38 cellular contexts compared by ENCODE assay signal in genomic region chr1:42567038-42567437, GRCh38.
"Had no signal": no experiment of that assay in that cellular context is flagged by ENCODE, and none has a peak within 500 bp of the region (broad histone marks: within the 10 kb centered on the region; RNA-seq: fewer than 3 reads in every experiment).

No MANE protein-coding gene starts in this region.

- H3K27ac Mint-ChIP-seq: activated naive CD4-positive, alpha-beta T cell treated with anti-CD3 and anti-CD28 coated beads for 36 hours; activated naive CD4-positive, alpha-beta T cell treated with anti-CD3 and anti-CD28 coated beads, Interleukin-2, amount 10 ng/mL, durations not matched to agents 7 days and 5 days; activated naive CD4-positive, alpha-beta T cell treated with anti-CD3 and anti-CD28 coated beads, Interleukin-2, amount 50 U/mL, for 24 hours; activated naive CD4-positive, alpha-beta T cell treated with anti-CD3 and anti-CD28 coated beads, Interleukin-2, amount 50 U/mL, for 72 hours; activated naive CD8-positive, alpha-beta T cell; activated naive CD8-positive, alpha-beta T cell treated with anti-CD3 and anti-CD28 coated beads for 36 hours; activated naive CD8-positive, alpha-beta T cell treated with anti-CD3 and anti-CD28 coated beads, Interleukin-2, amount 10 ng/mL, durations not matched to agents 7 days and 5 days; activated naive CD8-positive, alpha-beta T cell treated with anti-CD3 and anti-CD28 coated beads, Interleukin-2, amount 50 U/mL, for 24 hours; activated T-cell treated with anti-CD3 and anti-CD28 coated beads, Interleukin-2, amount 50 U/mL, for 72 hours; activated T-helper 1 cell treated with anti-CD3 and anti-CD28 coated beads, Interleukin-12 subunit alpha, Interleukin-12 subunit beta, Interleukin-2, Interleukin-4 antibody, amounts not matched to agents 30 ng/mL and 10 ng/mL and 1 ng/mL, durations not matched to agents 14 hours and 24 hours and 36 hours; activated T-helper 17 cell treated with anti-CD3 and anti-CD28 coated beads, Interleukin-2, amount 50 U/mL, for 72 hours; activated T-helper 2 cell treated with anti-CD3 and anti-CD28 coated beads, Interferon-gamma antibody, Interleukin-2, Interleukin-4, amounts not matched to agents 10 μg/mL and 5 μg/mL and 100 μg/mL, durations not matched to agents 14 hours and 24 hours and 36 hours; brain had no signal

- H3K4me1 ChIP-seq: adrenal gland, ascending aorta, body of pancreas, breast epithelium had no signal

- H3K36me3 ChIP-seq: adrenal gland, ascending aorta, brain microvascular endothelial cell, breast epithelium, cardiac muscle cell had no signal

- ATAC-seq: activated naive CD4-positive, alpha-beta T cell treated with anti-CD3 and anti-CD28 coated beads, Interleukin-2, amount 50 U/mL, for 72 hours; activated naive CD8-positive, alpha-beta T cell treated with anti-CD3 and anti-CD28 coated beads, Interleukin-2, amount 50 U/mL, for 24 hours; activated T-cell treated with anti-CD3 and anti-CD28 coated beads, Interleukin-2, amount 50 U/mL, for 4 hours; activated T-cell treated with anti-CD3 and anti-CD28 coated beads, Interleukin-2, amount 50 U/mL, for 72 hours; activated T-helper 17 cell treated with anti-CD3 and anti-CD28 coated beads, Interleukin-2, amount 50 U/mL, for 72 hours; body of pancreas had no signal

- FAIRE-seq: astrocyte, bronchial epithelial cell had no signal

- H3K27me3 ChIP-seq: adrenal gland, ascending aorta, body of pancreas, brain microvascular endothelial cell, breast epithelium, cardiac muscle cell had no signal

- H3K9me3 Mint-ChIP-seq: activated naive CD4-positive, alpha-beta T cell treated with anti-CD3 and anti-CD28 coated beads for 36 hours; activated naive CD4-positive, alpha-beta T cell treated with anti-CD3 and anti-CD28 coated beads, Interleukin-2, amount 10 ng/mL, durations not matched to agents 7 days and 5 days; activated naive CD4-positive, alpha-beta T cell treated with anti-CD3 and anti-CD28 coated beads, Interleukin-2, amount 50 U/mL, for 24 hours; activated naive CD4-positive, alpha-beta T cell treated with anti-CD3 and anti-CD28 coated beads, Interleukin-2, amount 50 U/mL, for 72 hours; activated naive CD8-positive, alpha-beta T cell treated with anti-CD3 and anti-CD28 coated beads for 36 hours; activated naive CD8-positive, alpha-beta T cell treated with anti-CD3 and anti-CD28 coated beads, Interleukin-2, amount 10 ng/mL, durations not matched to agents 7 days and 5 days; activated naive CD8-positive, alpha-beta T cell treated with anti-CD3 and anti-CD28 coated beads, Interleukin-2, amount 50 U/mL, for 24 hours; activated T-cell treated with anti-CD3 and anti-CD28 coated beads, Interleukin-2, amount 50 U/mL, for 4 hours; activated T-cell treated with anti-CD3 and anti-CD28 coated beads, Interleukin-2, amount 50 U/mL, for 72 hours; activated T-helper 1 cell treated with anti-CD3 and anti-CD28 coated beads, Interleukin-12 subunit alpha, Interleukin-12 subunit beta, Interleukin-2, Interleukin-4 antibody, amounts not matched to agents 30 ng/mL and 10 ng/mL and 1 ng/mL, durations not matched to agents 14 hours and 24 hours and 36 hours; activated T-helper 17 cell treated with anti-CD3 and anti-CD28 coated beads, Interleukin-2, amount 50 U/mL, for 72 hours; activated T-helper 2 cell treated with anti-CD3 and anti-CD28 coated beads, Interferon-gamma antibody, Interleukin-2, Interleukin-4, amounts not matched to agents 10 μg/mL and 5 μg/mL and 100 μg/mL, durations not matched to agents 14 hours and 24 hours and 36 hours; central memory CD8-positive, alpha-beta T cell had no signal

- H3K27ac ChIP-seq: adrenal gland, ascending aorta, body of pancreas, brain microvascular endothelial cell, breast epithelium, cardiac muscle cell had no signal

- H3K4me3 ChIP-seq: adrenal gland, ascending aorta, body of pancreas, breast epithelium, cardiac muscle cell had no signal

- H3K36me3 Mint-ChIP-seq: activated naive CD4-positive, alpha-beta T cell treated with anti-CD3 and anti-CD28 coated beads, Interleukin-2, amount 10 ng/mL, durations not matched to agents 7 days and 5 days; activated naive CD4-positive, alpha-beta T cell treated with anti-CD3 and anti-CD28 coated beads, Interleukin-2, amount 50 U/mL, for 24 hours; activated naive CD4-positive, alpha-beta T cell treated with anti-CD3 and anti-CD28 coated beads, Interleukin-2, amount 50 U/mL, for 72 hours; activated naive CD8-positive, alpha-beta T cell treated with anti-CD3 and anti-CD28 coated beads for 36 hours; activated naive CD8-positive, alpha-beta T cell treated with anti-CD3 and anti-CD28 coated beads, Interleukin-2, amount 10 ng/mL, durations not matched to agents 7 days and 5 days had no signal

- H3K9me3 ChIP-seq: adrenal gland, ascending aorta, body of pancreas, breast epithelium had no signal

- H3K4me3 Mint-ChIP-seq: activated naive CD4-positive, alpha-beta T cell treated with anti-CD3 and anti-CD28 coated beads for 36 hours; activated naive CD4-positive, alpha-beta T cell treated with anti-CD3 and anti-CD28 coated beads, Interleukin-2, amount 10 ng/mL, durations not matched to agents 7 days and 5 days; activated naive CD4-positive, alpha-beta T cell treated with anti-CD3 and anti-CD28 coated beads, Interleukin-2, amount 50 U/mL, for 24 hours; activated naive CD8-positive, alpha-beta T cell; activated naive CD8-positive, alpha-beta T cell treated with anti-CD3 and anti-CD28 coated beads for 36 hours; activated naive CD8-positive, alpha-beta T cell treated with anti-CD3 and anti-CD28 coated beads, Interleukin-2, amount 10 ng/mL, durations not matched to agents 7 days and 5 days; activated naive CD8-positive, alpha-beta T cell treated with anti-CD3 and anti-CD28 coated beads, Interleukin-2, amount 50 U/mL, for 24 hours; activated T-cell treated with anti-CD3 and anti-CD28 coated beads, Interleukin-2, amount 50 U/mL, for 4 hours; activated T-cell treated with anti-CD3 and anti-CD28 coated beads, Interleukin-2, amount 50 U/mL, for 72 hours; activated T-helper 1 cell treated with anti-CD3 and anti-CD28 coated beads, Interleukin-12 subunit alpha, Interleukin-12 subunit beta, Interleukin-2, Interleukin-4 antibody, amounts not matched to agents 30 ng/mL and 10 ng/mL and 1 ng/mL, durations not matched to agents 14 hours and 24 hours and 36 hours; activated T-helper 17 cell treated with anti-CD3 and anti-CD28 coated beads, Interleukin-2, amount 50 U/mL, for 72 hours; brain; central memory CD8-positive, alpha-beta T cell had no signal

- H3K4me1 Mint-ChIP-seq: activated naive CD4-positive, alpha-beta T cell treated with anti-CD3 and anti-CD28 coated beads, Interleukin-2, amount 10 ng/mL, durations not matched to agents 7 days and 5 days; activated naive CD4-positive, alpha-beta T cell treated with anti-CD3 and anti-CD28 coated beads, Interleukin-2, amount 50 U/mL, for 24 hours; activated naive CD8-positive, alpha-beta T cell treated with anti-CD3 and anti-CD28 coated beads for 36 hours; activated naive CD8-positive, alpha-beta T cell treated with anti-CD3 and anti-CD28 coated beads, Interleukin-2, amount 10 ng/mL, durations not matched to agents 7 days and 5 days; activated naive CD8-positive, alpha-beta T cell treated with anti-CD3 and anti-CD28 coated beads, Interleukin-2, amount 50 U/mL, for 24 hours; activated T-helper 17 cell treated with anti-CD3 and anti-CD28 coated beads, Interleukin-2, amount 50 U/mL, for 72 hours; brain; central memory CD8-positive, alpha-beta T cell had no signal

- H3K27me3 Mint-ChIP-seq: activated naive CD4-positive, alpha-beta T cell treated with anti-CD3 and anti-CD28 coated beads, Interleukin-2, amount 10 ng/mL, durations not matched to agents 7 days and 5 days; activated naive CD4-positive, alpha-beta T cell treated with anti-CD3 and anti-CD28 coated beads, Interleukin-2, amount 50 U/mL, for 24 hours; activated naive CD8-positive, alpha-beta T cell; activated naive CD8-positive, alpha-beta T cell treated with anti-CD3 and anti-CD28 coated beads for 36 hours; activated naive CD8-positive, alpha-beta T cell treated with anti-CD3 and anti-CD28 coated beads, Interleukin-2, amount 10 ng/mL, durations not matched to agents 7 days and 5 days; activated naive CD8-positive, alpha-beta T cell treated with anti-CD3 and anti-CD28 coated beads, Interleukin-2, amount 50 U/mL, for 24 hours; activated T-helper 17 cell treated with anti-CD3 and anti-CD28 coated beads, Interleukin-2, amount 50 U/mL, for 72 hours; brain; central memory CD8-positive, alpha-beta T cell had no signal

- DNase-seq: activated effector memory CD4-positive, alpha-beta T cell treated with anti-CD3 and anti-CD28 coated beads, Interleukin-2, amount 50 U/mL, for 16 hours; activated effector memory CD4-positive, alpha-beta T cell treated with Interleukin-2 at 50 U/mL for 16 hours; activated gamma-delta T cell; activated gamma-delta T cell treated with Interleukin-2 at 50 U/mL for 16 hours; activated naive CD4-positive, alpha-beta T cell; activated naive CD4-positive, alpha-beta T cell treated with anti-CD3 and anti-CD28 coated beads for 36 hours; activated naive CD4-positive, alpha-beta T cell treated with anti-CD3 and anti-CD28 coated beads, Interleukin-2, amount 10 ng/mL, durations not matched to agents 7 days and 5 days; activated naive CD4-positive, alpha-beta T cell treated with anti-CD3 and anti-CD28 coated beads, Interleukin-2, amount 50 U/mL, for 16 hours; activated naive CD4-positive, alpha-beta T cell treated with Interleukin-2 at 50 U/mL for 16 hours; activated naive CD8-positive, alpha-beta T cell treated with anti-CD3 and anti-CD28 coated beads for 36 hours; activated naive CD8-positive, alpha-beta T cell treated with anti-CD3 and anti-CD28 coated beads, Interleukin-2, amount 10 ng/mL, durations not matched to agents 7 days and 5 days; activated naive CD8-positive, alpha-beta T cell treated with anti-CD3 and anti-CD28 coated beads, Interleukin-2, amount 50 U/mL, for 24 hours; activated T-cell treated with anti-CD3 and anti-CD28 coated beads, Interleukin-2, amount 50 U/mL, for 4 hours; activated T-cell treated with anti-CD3 and anti-CD28 coated beads, Interleukin-2, amount 50 U/mL, for 48 hours; activated T-cell treated with anti-CD3 and anti-CD28 coated beads, Interleukin-2, amount 50 U/mL, for 72 hours; adrenal gland; amniotic stem cell; amygdala; anterior cingulate cortex; aorta; body of pancreas; brain microvascular endothelial cell; caudate nucleus; central memory CD4-positive, alpha-beta T cell; cerebellar nuclear complex had no signal
